In genomic region chr17:79453481-79453880, GRCh38 we compare ENCODE assay signal across 29 cellular contexts.
"Had no signal": no experiment of that assay in that cellular context is flagged by ENCODE, and none has a peak within 500 bp of the region (broad histone marks: within the 10 kb centered on the region; RNA-seq: fewer than 3 reads in every experiment).

No MANE protein-coding gene starts in this region.

- H3K27ac ChIP-seq: neutrophil, ovary, parathyroid adenoma, psoas muscle, right lobe of liver, sigmoid colon, stomach, thoracic aorta, thyroid gland, tibial nerve, upper lobe of left lung, vagina had no signal

- H3K36me3 Mint-ChIP-seq: naive thymus-derived CD8-positive, alpha-beta T cell; natural killer cell treated with Interleukin-12 subunit alpha and Interleukin-12 subunit beta and Interleukin-15 and Interleukin-18, amount 100 ng/mL, for 72 hours; stimulated activated effector memory CD8-positive, alpha-beta T cell treated with anti-CD3 and anti-CD28 coated beads, Interleukin-12 subunit alpha, Interleukin-12 subunit beta, amount 100 ng/mL, for 72 hours; stimulated activated naive B cell treated with anti-CD40 and anti-IgM and Interleukin-4, amounts not matched to agents 10 μg/mL and 1 μg/mL and 100 μg/mL, for 72 hours had no signal

- H3K4me1 Mint-ChIP-seq: naive thymus-derived CD8-positive, alpha-beta T cell; neural crest cell; stimulated activated effector memory CD8-positive, alpha-beta T cell treated with anti-CD3 and anti-CD28 coated beads, Interleukin-12 subunit alpha, Interleukin-12 subunit beta, amount 100 ng/mL, for 72 hours; stimulated activated naive B cell treated with anti-CD40 and anti-IgM and Interleukin-4, amounts not matched to agents 10 μg/mL and 1 μg/mL and 100 μg/mL, for 72 hours had no signal

- ATAC-seq: naive thymus-derived CD8-positive, alpha-beta T cell; natural killer cell treated with Interleukin-12 subunit alpha and Interleukin-12 subunit beta and Interleukin-15 and Interleukin-18, amount 100 ng/mL, for 72 hours; psoas muscle; right cardiac atrium; right lobe of liver; stimulated activated effector memory CD8-positive, alpha-beta T cell treated with anti-CD3 and anti-CD28 coated beads, Interleukin-12 subunit alpha, Interleukin-12 subunit beta, amount 100 ng/mL, for 72 hours; stimulated activated naive B cell treated with anti-CD40 and anti-IgM and Interleukin-4, amounts not matched to agents 10 μg/mL and 1 μg/mL and 100 μg/mL, for 72 hours had no signal

- H3K4me3 ChIP-seq: ovary, psoas muscle, right lobe of liver, sigmoid colon, stomach, thoracic aorta, thyroid gland, tibial nerve, upper lobe of left lung, vagina had no signal

- H3K36me3 ChIP-seq: neutrophil, ovary, right lobe of liver, stomach, thoracic aorta, thyroid gland, tibial nerve, upper lobe of left lung, vagina had no signal

- H3K4me3 Mint-ChIP-seq: naive thymus-derived CD8-positive, alpha-beta T cell; natural killer cell treated with Interleukin-12 subunit alpha and Interleukin-12 subunit beta and Interleukin-15 and Interleukin-18, amount 100 ng/mL, for 72 hours; nephron progenitor cell; neural crest cell; stimulated activated effector memory CD8-positive, alpha-beta T cell treated with anti-CD3 and anti-CD28 coated beads, Interleukin-12 subunit alpha, Interleukin-12 subunit beta, amount 100 ng/mL, for 72 hours; stimulated activated naive B cell treated with anti-CD40 and anti-IgM and Interleukin-4, amounts not matched to agents 10 μg/mL and 1 μg/mL and 100 μg/mL, for 72 hours; stimulated activated naive CD8-positive, alpha-beta T cell treated with anti-CD3 and anti-CD28 coated beads, Interleukin-15, Interleukin-2, amounts not matched to agents 100 ng/mL and 50 ng/mL, for 24 hours had no signal

- DNase-seq: naive thymus-derived CD8-positive, alpha-beta T cell; nephron progenitor cell; ovary; posterior cingulate gyrus; psoas muscle; right lobe of liver; sigmoid colon; small intestine; stimulated activated CD4-positive, alpha-beta T cell treated with anti-CD3 and anti-CD28 coated beads, Interleukin-15, amount 100 ng/mL, for 24 hours; stimulated activated CD4-positive, alpha-beta T cell treated with anti-CD3 and anti-CD28 coated beads, Interleukin-2, amount 100 ng/mL, for 24 hours; stimulated activated CD4-positive, alpha-beta T cell treated with anti-CD3 and anti-CD28 coated beads, Interleukin-2, amount 100 ng/mL, for 48 hours; stimulated activated CD4-positive, alpha-beta T cell treated with anti-CD3 and anti-CD28 coated beads, Interleukin-4, amount 100 ng/mL, for 24 hours; stimulated activated naive B cell treated with anti-CD40 and anti-IgM and Interleukin-4, amounts not matched to agents 10 μg/mL and 1 μg/mL and 100 μg/mL, for 72 hours; stimulated activated naive CD4-positive, alpha-beta T cell treated with Interleukin-2 at 50 U/mL for 16 hours; stomach; thyroid gland; trophoblast cell had no signal

- H3K27me3 ChIP-seq: neutrophil, ovary, right lobe of liver, sigmoid colon, thyroid gland, tibial nerve, upper lobe of left lung, vagina had no signal

- H3K9me3 ChIP-seq: neutrophil, ovary, psoas muscle, right lobe of liver, sigmoid colon, stomach, thoracic aorta, thyroid gland, tibial nerve, upper lobe of left lung, vagina had no signal

- H3K4me1 ChIP-seq: parathyroid adenoma, psoas muscle, right lobe of liver, sigmoid colon, stomach, thyroid gland, tibial nerve, upper lobe of left lung, vagina had no signal

- H2AFZ ChIP-seq: parathyroid adenoma had no signal

- H3K27ac Mint-ChIP-seq: naive thymus-derived CD8-positive, alpha-beta T cell; natural killer cell treated with Interleukin-12 subunit alpha and Interleukin-12 subunit beta and Interleukin-15 and Interleukin-18, amount 100 ng/mL, for 72 hours; nephron progenitor cell; progenitor cell of endocrine pancreas; stimulated activated effector memory CD8-positive, alpha-beta T cell treated with anti-CD3 and anti-CD28 coated beads, Interleukin-12 subunit alpha, Interleukin-12 subunit beta, amount 100 ng/mL, for 72 hours; stimulated activated naive B cell treated with anti-CD40 and anti-IgM and Interleukin-4, amounts not matched to agents 10 μg/mL and 1 μg/mL and 100 μg/mL, for 72 hours; stimulated activated naive CD8-positive, alpha-beta T cell treated with anti-CD3 and anti-CD28 coated beads, Interleukin-15, Interleukin-2, amounts not matched to agents 100 ng/mL and 50 ng/mL, for 24 hours had no signal

- H3K9me3 Mint-ChIP-seq: naive thymus-derived CD8-positive, alpha-beta T cell; natural killer cell treated with Interleukin-12 subunit alpha and Interleukin-12 subunit beta and Interleukin-15 and Interleukin-18, amount 100 ng/mL, for 72 hours; nephron progenitor cell; neural crest cell; stimulated activated effector memory CD8-positive, alpha-beta T cell treated with anti-CD3 and anti-CD28 coated beads, Interleukin-12 subunit alpha, Interleukin-12 subunit beta, amount 100 ng/mL, for 72 hours; stimulated activated naive B cell treated with anti-CD40 and anti-IgM and Interleukin-4, amounts not matched to agents 10 μg/mL and 1 μg/mL and 100 μg/mL, for 72 hours; stimulated activated naive CD8-positive, alpha-beta T cell treated with anti-CD3 and anti-CD28 coated beads, Interleukin-15, Interleukin-2, amounts not matched to agents 100 ng/mL and 50 ng/mL, for 24 hours had no signal

- H3K9ac ChIP-seq: parathyroid adenoma had no signal
